Comparison of ENCODE assay signal across 1 cellular context in the genomic region with DNA sequence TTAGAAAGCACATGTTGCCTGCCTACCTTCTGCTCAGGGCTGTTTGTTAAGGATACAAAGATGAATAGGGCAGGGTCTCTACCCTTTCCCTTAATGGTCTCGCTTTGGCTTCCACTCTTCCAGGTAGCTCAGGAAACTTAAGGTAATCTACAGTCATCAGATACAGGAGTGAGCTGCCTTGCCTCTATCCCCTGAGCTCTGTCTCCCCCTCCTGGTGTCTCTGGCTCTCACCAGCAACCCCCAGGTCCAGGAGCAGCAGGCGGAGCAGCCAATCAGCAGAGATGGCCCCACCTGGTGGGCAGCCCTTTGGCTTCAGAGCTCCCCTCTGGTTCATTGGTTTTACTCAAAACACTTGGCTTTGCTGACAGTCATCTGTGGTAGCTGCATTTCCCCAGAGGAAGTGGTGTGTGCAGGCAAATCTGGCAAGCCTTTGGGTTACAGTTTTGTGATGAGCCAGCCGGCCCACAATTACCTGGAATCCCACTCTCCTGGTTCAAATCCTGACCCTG.
TF ChIP-seq lines count a peak whose summit lies in the region.

No MANE protein-coding gene starts in this region.

TF ChIP-seq in GM23338, 12 proteins besides CTCF, POLR2A, EP300 and RAD21 (continued from another document):
- TF ChIP-seq, protein P1, sequence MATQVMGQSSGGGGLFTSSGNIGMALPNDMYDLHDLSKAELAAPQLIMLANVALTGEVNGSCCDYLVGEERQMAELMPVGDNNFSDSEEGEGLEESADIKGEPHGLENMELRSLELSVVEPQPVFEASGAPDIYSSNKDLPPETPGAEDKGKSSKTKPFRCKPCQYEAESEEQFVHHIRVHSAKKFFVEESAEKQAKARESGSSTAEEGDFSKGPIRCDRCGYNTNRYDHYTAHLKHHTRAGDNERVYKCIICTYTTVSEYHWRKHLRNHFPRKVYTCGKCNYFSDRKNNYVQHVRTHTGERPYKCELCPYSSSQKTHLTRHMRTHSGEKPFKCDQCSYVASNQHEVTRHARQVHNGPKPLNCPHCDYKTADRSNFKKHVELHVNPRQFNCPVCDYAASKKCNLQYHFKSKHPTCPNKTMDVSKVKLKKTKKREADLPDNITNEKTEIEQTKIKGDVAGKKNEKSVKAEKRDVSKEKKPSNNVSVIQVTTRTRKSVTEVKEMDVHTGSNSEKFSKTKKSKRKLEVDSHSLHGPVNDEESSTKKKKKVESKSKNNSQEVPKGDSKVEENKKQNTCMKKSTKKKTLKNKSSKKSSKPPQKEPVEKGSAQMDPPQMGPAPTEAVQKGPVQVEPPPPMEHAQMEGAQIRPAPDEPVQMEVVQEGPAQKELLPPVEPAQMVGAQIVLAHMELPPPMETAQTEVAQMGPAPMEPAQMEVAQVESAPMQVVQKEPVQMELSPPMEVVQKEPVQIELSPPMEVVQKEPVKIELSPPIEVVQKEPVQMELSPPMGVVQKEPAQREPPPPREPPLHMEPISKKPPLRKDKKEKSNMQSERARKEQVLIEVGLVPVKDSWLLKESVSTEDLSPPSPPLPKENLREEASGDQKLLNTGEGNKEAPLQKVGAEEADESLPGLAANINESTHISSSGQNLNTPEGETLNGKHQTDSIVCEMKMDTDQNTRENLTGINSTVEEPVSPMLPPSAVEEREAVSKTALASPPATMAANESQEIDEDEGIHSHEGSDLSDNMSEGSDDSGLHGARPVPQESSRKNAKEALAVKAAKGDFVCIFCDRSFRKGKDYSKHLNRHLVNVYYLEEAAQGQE (IDR thresholded peaks at IDR 0.05; ENCODE audit: unreplicated experiment) = no peak
- TF ChIP-seq NANOG (IDR thresholded peaks at IDR 0.05; ENCODE audit: borderline replicate concordance) = no peak
- no peak; the same call in 1 of the 2 replicates for TF ChIP-seq CREB1 (CRISPR knock-in tag; IDR thresholded peaks at IDR 0.05; ENCODE audit: low read depth)
TF ChIP-seq in GM23338: peak in this region for 0.
